In genomic region chr10:132886211-132887099, GRCh38 we compare ENCODE assay signal across 16 cellular contexts. TPM values are rescaled to one million over a fixed set of nuclear protein-coding genes. Genes with fewer than 3 reads are reported as not detected.
A peak's percentile ranks its signal among the peaks of the same experiment; 100 is the strongest.
DNase-seq lines count a peak whose midpoint lies in the region; ATAC-seq and TF ChIP-seq lines count a peak whose summit lies in the region.
"Had no signal": no experiment of that assay in that cellular context is flagged by ENCODE, and none has a peak within 500 bp of the region (broad histone marks: within the 10 kb centered on the region; RNA-seq: fewer than 3 reads in every experiment).

No MANE protein-coding gene starts in this region.

- H3K9me3 Mint-ChIP-seq in progenitor cell of endocrine pancreas (ENCODE audit: low read depth) (no peaks in the 10 kb centered on the region), CD14-positive monocyte (peaks cover 0 to 3% (median 0%) of the 10 kb centered on the region in 7 donors)
- H3K9me3 Mint-ChIP-seq: T-cell had no signal

- dilution Hi-C loops in IMR-90 (cut with HindIII; ENCODE audit: low sequenced_read_pairs, unreplicated experiment) = no loop called here

- H3K9ac ChIP-seq in IMR-90 (ENCODE audit: low read depth, low read length) = no peak overlapping the region

- H2BK5ac ChIP-seq in IMR-90 (ENCODE audit: low read depth, low read length, poor library complexity, severe bottlenecking) = no peak overlapping the region

- peaks cover 22% of the 10 kb centered on the region for H3K27me3 ChIP-seq in IMR-90 (ENCODE audit: control insufficient read depth, insufficient read depth, low read length)
- peaks cover 28% of the 10 kb centered on the region for H3K27me3 ChIP-seq in brain microvascular endothelial cell (replicated peaks)

- no peak overlapping the region for H3K56ac ChIP-seq in IMR-90 (ENCODE audit: extremely low read depth, insufficient read depth, low read length)

- no peaks in the 10 kb centered on the region for H3K4me1 ChIP-seq in IMR-90 (ENCODE audit: control insufficient read depth, insufficient read depth, low read length)
- H3K4me1 ChIP-seq: esophagus squamous epithelium had no signal

- 50% methylated on average over 19 of the region's 35 CpGs; no CpG with 5 or more reads in 1 of the 2 experiments for WGBS in IMR-90 (ENCODE audit: extremely low coverage in 2 of 2, insufficient read length in 1 of 2), 2 experiments

- H3K4me3 Mint-ChIP-seq in progenitor cell of endocrine pancreas (ENCODE audit: low read depth) (no peak overlapping the region), CD14-positive monocyte (no peak overlapping the region)
- H3K4me3 Mint-ChIP-seq: T-cell had no signal

- ATAC-seq in IMR-90 (ENCODE audit: low read depth) (peak; percentile 40; the same call in 1 of the 2 replicates), GM19463 (IDR thresholded peaks at IDR 0.05; ENCODE audit: unreplicated experiment) (no peak), HG02938 (IDR thresholded peaks at IDR 0.05; ENCODE audit: unreplicated experiment) (no peak)
- ATAC-seq: T-cell had no signal

- H4K8ac ChIP-seq in IMR-90 (ENCODE audit: low read depth in 2 of 2, low read length in 2 of 2) = no peak overlapping the region

- H3K36me3 ChIP-seq in IMR-90 (ENCODE audit: control insufficient read depth, insufficient read depth, low read length) (no peaks in the 10 kb centered on the region), brain microvascular endothelial cell (replicated peaks) (no peaks in the 10 kb centered on the region)
- H3K36me3 ChIP-seq: esophagus squamous epithelium had no signal

- no peaks in the 10 kb centered on the region for H4K20me1 ChIP-seq in IMR-90 (ENCODE audit: insufficient read depth, low read length)

- H2BK15ac ChIP-seq in IMR-90 (ENCODE audit: low read depth, low read length) = no peak overlapping the region

- DNase-seq in NCI-H1092 treated with DMSO at 0.1 percent for 48 hours (lab: John Stamatoyannopoulos, UW) (peak; percentile 15), NCI-H1092 (lab: John Stamatoyannopoulos, UW) (no peak), IMR-90 (no peak), brain microvascular endothelial cell (no peak), progenitor cell of endocrine pancreas (ENCODE audit: low spot score, unreplicated experiment) (no peak), CD14-positive monocyte (ENCODE audit: low spot score) (no peak)
- DNase-seq: activated CD4-positive, alpha-beta T cell treated with anti-CD3 and anti-CD28 coated beads for 4 hours; activated naive CD4-positive, alpha-beta T cell; cerebellar nuclear complex; DMS79; esophagus squamous epithelium; NCI-H774 had no signal

- H2AFZ ChIP-seq in IMR-90 (replicated peaks; ENCODE audit: low read length, poor library complexity) = no peak overlapping the region

- TF ChIP-seq POLR2A in IMR-90 (IDR thresholded peaks at IDR 0.05; ENCODE audit: low read depth, low read length) = no peak

- no peaks in the 10 kb centered on the region for H3K79me1 ChIP-seq in IMR-90 (ENCODE audit: low read depth in 1 of 2, low read length in 2 of 2)

- H2BK120ac ChIP-seq in IMR-90 (ENCODE audit: low read depth, low read length) = no peak overlapping the region

- no peak overlapping the region for H3K23ac ChIP-seq in IMR-90 (ENCODE audit: low read depth, low read length)

- H3K9me3 ChIP-seq in IMR-90 (ENCODE audit: control insufficient read depth, insufficient read depth, low read length) = no peaks in the 10 kb centered on the region
- H3K9me3 ChIP-seq: esophagus squamous epithelium had no signal

- H3K27ac ChIP-seq in IMR-90 (ENCODE audit: insufficient read depth, low read length) = no peak overlapping the region
- H3K27ac ChIP-seq in brain microvascular endothelial cell = no peak overlapping the region
- H3K27ac ChIP-seq: esophagus squamous epithelium had no signal

- peaks cover 49% of the 10 kb centered on the region for H3K27me3 Mint-ChIP-seq in progenitor cell of endocrine pancreas
- H3K27me3 Mint-ChIP-seq in CD14-positive monocyte (ENCODE audit: low read depth in 3 of 3) = peaks cover 0 to 10% (median 4%) of the 10 kb centered on the region in 3 donors

- H3K14ac ChIP-seq in IMR-90 (replicated peaks; ENCODE audit: low read depth, low read length) = no peak overlapping the region

- POLR2A ChIA-PET in IMR-90 (lab: Charles Lee; ENCODE audit: unreplicated experiment) = no interaction called here

- CTCF ChIA-PET in IMR-90 (lab: Yijun Ruan, JAX) = no interaction called here

- H3K36me3 Mint-ChIP-seq in progenitor cell of endocrine pancreas (ENCODE audit: insufficient read depth) (no peaks in the 10 kb centered on the region), CD14-positive monocyte (no peaks in the 10 kb centered on the region)
- H3K36me3 Mint-ChIP-seq: T-cell had no signal

- H2BK20ac ChIP-seq in IMR-90 (ENCODE audit: low read depth, low read length) = no peak overlapping the region

- in situ Hi-C loops in IMR-90 (cut with MboI; ENCODE audit: low sequenced_read_pairs) (no loop called here), brain microvascular endothelial cell (cut with HindIII; ENCODE audit: low pct_ligation_motif_present, low sequenced_read_pairs) (no loop called here)

- H3K4me1 Mint-ChIP-seq in progenitor cell of endocrine pancreas (ENCODE audit: low read depth) = no peaks in the 10 kb centered on the region
- H3K4me1 Mint-ChIP-seq in CD14-positive monocyte = no peaks in the 10 kb centered on the region
- H3K4me1 Mint-ChIP-seq: T-cell had no signal

- H3K4me2 ChIP-seq in IMR-90 (ENCODE audit: low read depth, low read length) = no peak overlapping the region

- no peak overlapping the region for H2AK9ac ChIP-seq in IMR-90 (replicated peaks; ENCODE audit: low read depth, low read length, poor library complexity)

- no TSS peak for BruUV-seq in IMR-90 (replicated peaks; lab: Mats Ljungman, UMichigan)

- no peak overlapping the region for H3K18ac ChIP-seq in IMR-90 (ENCODE audit: low read depth, low read length)

- no peak overlapping the region for H4K5ac ChIP-seq in IMR-90 (ENCODE audit: low read depth, low read length)

- H3K27ac Mint-ChIP-seq in progenitor cell of endocrine pancreas (no peak overlapping the region), CD14-positive monocyte (peak overlapping the region in 1 of 7 donors; percentile 30)
- H3K27ac Mint-ChIP-seq: T-cell had no signal

- intact Hi-C loops in IMR-90 (cut with micrococcal nuclease) (no loop called here), CD14-positive monocyte (cut with micrococcal nuclease) (no loop called here)

- no peaks in the 10 kb centered on the region for H3K9me1 ChIP-seq in IMR-90 (ENCODE audit: insufficient read depth, low read length)

- H3K4me3 ChIP-seq in IMR-90 (ENCODE audit: insufficient read depth, low read depth, low read length) = no peak overlapping the region
- no peak overlapping the region for H3K4me3 ChIP-seq in brain microvascular endothelial cell (ENCODE audit: low read depth, low read length)
- H3K4me3 ChIP-seq: esophagus squamous epithelium had no signal

- no peak overlapping the region for H2AK5ac ChIP-seq in IMR-90 (ENCODE audit: low read depth, low read length)

- TF ChIP-seq CTCF in IMR-90 (conservative IDR thresholded peaks at IDR 0.05; ENCODE audit: low read depth, low read length) = no peak
- TF ChIP-seq CTCF in brain microvascular endothelial cell (IDR thresholded peaks at IDR 0.05; ENCODE audit: low read depth, low read length, missing control alignments) = peak; percentile 15
- TF ChIP-seq CTCF in progenitor cell of endocrine pancreas (IDR thresholded peaks at IDR 0.05; ENCODE audit: unreplicated experiment) = peak; percentile 11
- TF ChIP-seq CTCF in CD14-positive monocyte (IDR thresholded peaks at IDR 0.05) = no peak

- no peak overlapping the region for H4K91ac ChIP-seq in IMR-90 (ENCODE audit: insufficient read depth, low read depth, low read length)

- no peak overlapping the region for H3K4ac ChIP-seq in IMR-90 (ENCODE audit: low read depth, low read length)

- TF ChIP-seq RAD21 in IMR-90 (IDR thresholded peaks at IDR 0.05; ENCODE audit: low read length) = no peak

TF ChIP-seq in IMR-90, 13 proteins besides CTCF, POLR2A, EP300 and RAD21:
- no peak for TF ChIP-seq NFE2L2 (IDR thresholded peaks at IDR 0.05; ENCODE audit: low read depth, low read length)
- no peak for TF ChIP-seq CHD1 (IDR thresholded peaks at IDR 0.05; ENCODE audit: low read depth, low read length)
- TF ChIP-seq USF2 (IDR thresholded peaks at IDR 0.05; ENCODE audit: low read depth, low read length) = no peak
- no peak for TF ChIP-seq SMC3 (IDR thresholded peaks at IDR 0.05; ENCODE audit: low read depth, low read length)
- no peak for TF ChIP-seq MXI1 (IDR thresholded peaks at IDR 0.05; ENCODE audit: borderline replicate concordance, low read depth, low read length)
- no peak for TF ChIP-seq RFX5 (IDR thresholded peaks at IDR 0.05; ENCODE audit: low read depth, low read length)
- no peak for TF ChIP-seq MAFK (IDR thresholded peaks at IDR 0.05; ENCODE audit: low read depth, low read length)

RNA-seq across cellular contexts. Expression of gene CFAP46, which starts 55.9 kb away (rescaled TPM):
- total RNA-seq in IMR-90 (2012; rRNA removed) (1.3 and 1.7 TPM in 2 replicates), progenitor cell of endocrine pancreas (12.5 and 15.4 TPM in 2 replicates)
- polyA plus RNA-seq in IMR-90 (2012; rRNA removed) (1.6 and 1.8 TPM in 2 replicates), CD14-positive monocyte (not detected)
- 1.0 and 1.3 TPM in 2 replicates for polyA plus RNA-seq in IMR-90 (2012; cell fraction: cytosol; rRNA removed)
- 1.0 and 1.8 TPM in 2 replicates for polyA plus RNA-seq in IMR-90 (2012; cell fraction: nucleus; rRNA removed; ENCODE audit: low replicate concordance)
- total RNA-seq: M059J, T-cell had no signal

Comparison
In these comparisons a context has a peak if more than half of its experiments do, and no peak if none do; other contexts are left out.
1. CTCF ChIP-seq: peak in brain microvascular endothelial cell (single experiment) and progenitor cell of endocrine pancreas (single experiment); none in IMR-90 (single experiment) and CD14-positive monocyte (single experiment).